Comparison of ENCODE assay signal across 8 cellular contexts in genomic region chr1:83692524-83693336, GRCh38.
DNase-seq lines count a peak whose midpoint lies in the region; ATAC-seq, FAIRE-seq and TF ChIP-seq lines count a peak whose summit lies in the region.

No MANE protein-coding gene starts in this region.

- CTCF ChIA-PET in Caco-2 (lab: Charles Lee): interaction anchor here (0.6 kb wide), 1 partner anchor 65 kb away, joined by 10 read pairs; no protein-coding TSS in a partner anchor

- H3K36me3 Mint-ChIP-seq in Caco-2 (ENCODE audit: insufficient read depth, unreplicated experiment): no peaks in the 10 kb centered on the region

- no peak overlapping the region for H3K4me3 ChIP-seq in Caco-2 (ENCODE audit: low read depth, low read length)
- H3K4me3 ChIP-seq in ascending aorta: peak overlapping the region; percentile 9 to 49
- no peak overlapping the region for H3K4me3 ChIP-seq in keratinocyte (ENCODE audit: control insufficient read depth in 2 of 3, extremely low read depth in 1 of 3, insufficient read depth in 2 of 3, low read depth in 1 of 3, low read length in 3 of 3)

- no peak for DNase-seq in Caco-2
- peak; percentile 41 for DNase-seq in NCI-H2029 treated with DMSO at 0.1 percent for 48 hours (lab: John Stamatoyannopoulos, UW)
- no peak for DNase-seq in ascending aorta (ENCODE audit: low spot score in 2 of 2)
- no peak for DNase-seq in keratinocyte (ENCODE audit: low read depth, low spot score)
- DNase-seq in stimulated activated naive CD8-positive, alpha-beta T cell treated with anti-CD3 and anti-CD28 coated beads, Interleukin-15, Interleukin-2, amounts not matched to agents 100 U/mL and 50 U/mL, for 24 hours: no peak
- DNase-seq in AG08395 (ENCODE audit: low spot score): no peak

- dilution Hi-C loops in keratinocyte (cut with MboI; ENCODE audit: extremely low pct_ligation_motif_present, low sequenced_read_pairs): no loop called here

- H3K27ac ChIP-seq in ascending aorta (peak overlapping the region; percentile 53 to 59), keratinocyte (ENCODE audit: control insufficient read depth, insufficient read depth, low read length) (no peak overlapping the region)

- intact Hi-C loops in Caco-2 (cut with micrococcal nuclease; ENCODE audit: unreplicated experiment): no loop called here
- intact Hi-C loops in ascending aorta (cut with DNase I): no loop called here

- H3K36me3 ChIP-seq in Caco-2 (ENCODE audit: control insufficient read depth, insufficient read depth, low read length) (no peaks in the 10 kb centered on the region), ascending aorta (no peaks in the 10 kb centered on the region), keratinocyte (ENCODE audit: control insufficient read depth in 2 of 2, extremely low read depth in 1 of 2, insufficient read depth in 2 of 2, low read length in 2 of 2) (no peaks in the 10 kb centered on the region)

- H3K4me1 ChIP-seq in Caco-2 (no peaks in the 10 kb centered on the region), ascending aorta (peaks cover 0 to 6% of the 10 kb centered on the region in 2 donors), keratinocyte (ENCODE audit: control insufficient read depth, extremely low read depth, insufficient read depth, low read length) (no peaks in the 10 kb centered on the region)

- H3K4me3 Mint-ChIP-seq in Caco-2 (ENCODE audit: unreplicated experiment): peak overlapping the region; percentile 13

- H3K4me2 ChIP-seq in keratinocyte (ENCODE audit: control insufficient read depth, extremely low read depth, insufficient read depth, low read depth, low read length): peak overlapping the region; percentile 25

- FAIRE-seq in keratinocyte (lab: Jason Lieb, UNC): no peak

- no peaks in the 10 kb centered on the region for H3K9me1 ChIP-seq in keratinocyte (ENCODE audit: control insufficient read depth, extremely low read depth, insufficient read depth, low read length)

- no peak overlapping the region for H3K27ac Mint-ChIP-seq in Caco-2 (ENCODE audit: unreplicated experiment)

- TF ChIP-seq CTCF in Caco-2 (IDR thresholded peaks at IDR 0.05; ENCODE audit: insufficient read depth in 1 of 2, low read depth in 1 of 2, low read length in 1 of 2, severe bottlenecking in 1 of 2, unreplicated experiment in 1 of 2) (no peak), ascending aorta (IDR thresholded peaks at IDR 0.05) (no peak), keratinocyte (optimal IDR thresholded peaks at IDR 0.05 in 1 of 3, IDR thresholded peaks at IDR 0.05 in 1 of 3, conservative IDR thresholded peaks at IDR 0.05 in 1 of 3; ENCODE audit: extremely low read depth in 1 of 3, insufficient read depth in 2 of 3, low read length in 3 of 3) (no peak)

- H3K27me3 Mint-ChIP-seq in Caco-2 (ENCODE audit: insufficient read depth, unreplicated experiment): peaks cover 3% of the 10 kb centered on the region

- H3K4me1 Mint-ChIP-seq in Caco-2 (ENCODE audit: low read depth, unreplicated experiment): no peaks in the 10 kb centered on the region

- POLR2A ChIA-PET in Caco-2 (lab: Charles Lee): no interaction called here

- no peak overlapping the region for H3K9ac ChIP-seq in keratinocyte (ENCODE audit: control insufficient read depth, extremely low read depth, insufficient read depth, low read length)

- ATAC-seq in GM21515 (IDR thresholded peaks at IDR 0.05; ENCODE audit: unreplicated experiment): peak; percentile 73
- peak; percentile 48 for ATAC-seq in stimulated activated naive CD8-positive, alpha-beta T cell treated with anti-CD3 and anti-CD28 coated beads, Interleukin-15, Interleukin-2, amounts not matched to agents 100 U/mL and 50 U/mL, for 24 hours
- no peak for ATAC-seq in GM19467 (IDR thresholded peaks at IDR 0.05; ENCODE audit: unreplicated experiment)

- BruUV-seq in Caco-2 (replicated peaks; lab: Mats Ljungman, UMichigan): no TSS peak

- H3K27me3 ChIP-seq in Caco-2 (replicated peaks; ENCODE audit: control insufficient read depth, insufficient read depth, low read length) (no peaks in the 10 kb centered on the region), ascending aorta (no peaks in the 10 kb centered on the region), keratinocyte (ENCODE audit: control insufficient read depth, extremely low read depth, insufficient read depth, low read length) (peaks cover 4% of the 10 kb centered on the region)

- peaks cover 8% of the 10 kb centered on the region for H3K9me3 Mint-ChIP-seq in Caco-2 (ENCODE audit: unreplicated experiment)

- H3K9me3 ChIP-seq in Caco-2: no peaks in the 10 kb centered on the region
- no peaks in the 10 kb centered on the region for H3K9me3 ChIP-seq in ascending aorta
- H3K9me3 ChIP-seq in keratinocyte (ENCODE audit: control insufficient read depth, low read depth, low read length): no peaks in the 10 kb centered on the region

- no peak overlapping the region for H2AFZ ChIP-seq in keratinocyte (ENCODE audit: control insufficient read depth, low read length)

- no peaks in the 10 kb centered on the region for H3K79me2 ChIP-seq in keratinocyte (ENCODE audit: control insufficient read depth, insufficient read depth, low read length)

- peaks cover 3% of the 10 kb centered on the region for H4K20me1 ChIP-seq in keratinocyte (ENCODE audit: control insufficient read depth, extremely low read depth, insufficient read depth, low read length)

Comparison
In these comparisons a context has a peak if more than half of its experiments do, and no peak if none do; other contexts are left out.
1. H3K4me3 ChIP-seq: peak in ascending aorta (2 of 2); none in Caco-2 (single experiment) and keratinocyte (0 of 3).